Comparison of ENCODE assay signal across 4 cellular contexts in genomic region chr10:79805857-79806256, GRCh38. TPM values are rescaled to one million over a fixed set of nuclear protein-coding genes. Genes with fewer than 3 reads are reported as not detected.
"Had no signal": no experiment of that assay in that cellular context is flagged by ENCODE, and none has a peak within 500 bp of the region (broad histone marks: within the 10 kb centered on the region; RNA-seq: fewer than 3 reads in every experiment).

No MANE protein-coding gene starts in this region.

RNA-seq across cellular contexts. Expression of gene NUTM2E, which starts 20.7 kb away (rescaled TPM):
- total RNA-seq: activated naive CD8-positive, alpha-beta T cell treated with anti-CD3 and anti-CD28 coated beads for 36 hours; activated T-cell treated with anti-CD3 and anti-CD28 coated beads, Interleukin-2, amount 50 U/mL, for 72 hours; aorta; cardiac muscle cell had no signal
- polyA plus RNA-seq: aorta, cardiac muscle cell had no signal
